Comparison of ENCODE assay signal across 8 cellular contexts in the genomic region with DNA sequence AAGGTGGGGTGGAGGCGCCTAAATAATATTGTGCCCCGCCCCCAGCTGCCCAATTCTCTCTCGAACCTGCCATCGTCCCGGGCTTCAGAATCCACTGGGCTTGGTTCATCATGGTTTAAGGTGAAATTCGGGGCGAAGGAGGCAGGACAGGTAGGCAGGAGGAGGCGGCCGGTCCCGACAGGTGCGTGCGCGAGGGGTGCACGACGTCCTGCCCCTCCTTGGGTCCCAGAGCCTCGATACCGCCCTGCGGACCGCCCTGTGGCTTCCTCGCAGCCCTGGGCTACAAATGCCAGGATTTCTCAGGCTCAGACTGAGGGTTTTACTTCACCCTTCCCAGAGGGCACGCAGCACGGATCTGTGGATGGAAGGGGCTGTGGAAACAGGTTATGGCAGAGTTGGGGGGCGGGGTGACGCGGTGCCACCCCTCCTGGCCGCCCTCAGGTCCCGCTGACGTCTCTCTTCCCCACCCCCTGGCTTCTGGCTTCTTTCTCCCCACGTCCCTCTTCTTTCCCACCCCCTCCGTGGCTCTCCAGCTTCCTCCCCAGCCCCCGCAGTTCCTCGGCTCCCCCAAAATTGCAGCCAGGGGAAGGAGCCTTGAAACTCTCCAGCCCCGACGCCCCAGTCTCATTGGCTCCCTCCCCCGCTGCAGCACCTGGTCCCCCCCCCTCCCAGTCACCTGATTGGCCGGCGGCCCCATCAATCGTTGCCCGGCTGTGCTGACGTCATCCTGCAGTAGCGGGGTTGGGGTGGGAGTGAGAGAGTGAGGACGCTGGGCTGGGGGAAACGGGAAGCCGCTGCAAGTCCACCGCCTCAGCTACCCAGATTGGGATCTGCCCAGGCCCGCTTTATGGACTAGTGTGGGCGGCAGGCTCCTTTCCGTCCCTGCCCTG. TPM values are rescaled to one million over a fixed set of nuclear protein-coding genes. Genes with fewer than 3 reads are reported as not detected.
A peak's percentile ranks its signal among the peaks of the same experiment; 100 is the strongest.
DNase-seq lines count a peak whose midpoint lies in the region; ATAC-seq and TF ChIP-seq lines count a peak whose summit lies in the region.

A gene (plus strand): TSS at position 725 of the 890 bp plus-strand sequence. CDS start 278 bp downstream, outside the sequence.

- H3K4me3 ChIP-seq in AG09309 (ENCODE audit: control insufficient read depth, low read depth, low read length), result peak within 1 kb of the TSS; percentile 56

- peak within 1 kb of the TSS; percentile 97 for H3K4me3 Mint-ChIP-seq in endothelial cell (ENCODE audit: unreplicated experiment)

- peaks cover 15% of the 10 kb centered on the region for H3K27me3 Mint-ChIP-seq in endothelial cell (ENCODE audit: unreplicated experiment)

- peak within 1 kb of the TSS; percentile 90 for H3K27ac Mint-ChIP-seq in endothelial cell (ENCODE audit: unreplicated experiment)

- peak; percentile 21 for TF ChIP-seq POLR2A in GM19099 (IDR thresholded peaks at IDR 0.05; ENCODE audit: extremely low read depth, insufficient read length, low read depth)

- H3K36me3 Mint-ChIP-seq in endothelial cell (ENCODE audit: low read depth, unreplicated experiment), result peaks cover 22% of the 10 kb centered on the region

- no peak for DNase-seq in AG09309 (ENCODE audit: low read depth)
- peak; percentile 47 for DNase-seq in NOMO-1 treated with DMSO at 0.1 percent for 48 hours (lab: John Stamatoyannopoulos, UW; ENCODE audit: unreplicated experiment)
- peak; percentile 80 for DNase-seq in activated T-cell treated with anti-CD3 and anti-CD28 coated beads for 1 hour (ENCODE audit: low read depth)
- DNase-seq in endothelial cell (ENCODE audit: low spot score), result peak; percentile 80
- DNase-seq in midbrain (lab: John Stamatoyannopoulos, UW), result peak; percentile 70
- DNase-seq in stimulated activated CD8-positive, alpha-beta memory T cell treated with anti-CD3 and anti-CD28 coated beads, Interleukin-15, amount 100 ng/mL, for 48 hours (ENCODE audit: low read depth in 2 of 2), result peak; percentile 63 to 74

- H3K9me3 Mint-ChIP-seq in endothelial cell (ENCODE audit: unreplicated experiment), result no peaks in the 10 kb centered on the region

- peak; percentile 55 for ATAC-seq in HG03571 (IDR thresholded peaks at IDR 0.05; ENCODE audit: unreplicated experiment)

- H3K4me1 Mint-ChIP-seq in endothelial cell (ENCODE audit: unreplicated experiment), result peaks cover 38% of the 10 kb centered on the region

- no peak for TF ChIP-seq CTCF in AG09309 (IDR thresholded peaks at IDR 0.05; ENCODE audit: control insufficient read depth, insufficient read depth, low read depth, low read length, missing control alignments)
- TF ChIP-seq CTCF in endothelial cell (IDR thresholded peaks at IDR 0.05; ENCODE audit: unreplicated experiment), result no peak

RNA-seq across cellular contexts. Expression of the gene that starts here (rescaled TPM):
- total RNA-seq in endothelial cell (ENCODE audit: unreplicated experiment), result 134 TPM
